Comparison of ENCODE assay signal across 2 cellular contexts in the genomic region with DNA sequence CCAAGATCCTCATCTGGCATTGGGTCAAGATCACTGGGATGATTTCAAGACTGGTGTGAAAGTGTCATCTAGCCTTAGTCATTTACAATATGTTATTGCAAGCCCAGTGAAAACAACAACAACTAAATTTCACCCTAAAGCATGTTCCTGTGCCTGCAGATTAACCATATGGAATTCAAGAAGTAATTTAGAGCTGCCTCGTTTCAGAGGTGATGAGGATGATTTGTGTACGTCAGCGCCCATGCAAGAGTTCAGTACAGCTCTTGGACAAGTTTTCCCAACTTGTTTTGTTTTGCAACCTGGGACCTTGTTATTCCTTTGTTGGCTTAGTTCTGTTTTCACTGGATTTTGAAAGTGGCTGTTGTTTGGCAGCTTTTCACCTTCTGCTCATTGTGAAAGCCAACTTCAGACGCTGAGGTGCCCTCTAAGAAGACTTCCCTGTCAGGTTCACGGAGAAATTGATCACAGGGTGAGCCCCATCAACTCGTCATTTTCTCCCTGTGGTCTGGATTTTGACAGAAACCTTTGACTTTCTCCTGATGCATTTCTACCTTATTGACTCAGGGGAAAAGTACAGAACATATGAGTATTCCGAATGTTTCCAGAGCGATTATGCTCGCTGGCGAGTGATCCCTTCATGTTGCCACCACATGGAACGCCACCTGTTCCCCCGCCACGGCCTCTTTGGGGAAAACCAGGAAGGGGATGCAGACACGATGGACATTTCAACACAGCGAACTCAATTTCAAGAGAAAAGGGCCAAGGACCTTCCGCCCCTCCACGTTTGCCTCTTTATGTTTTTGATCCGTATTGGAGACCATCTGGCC.
A peak's percentile ranks its signal among the peaks of the same experiment; 100 is the strongest.
TF ChIP-seq lines count a peak whose summit lies in the region.

No MANE protein-coding gene starts in this region.

TF ChIP-seq in A549, 52 proteins besides CTCF, POLR2A, EP300 and RAD21 (continued from another document):
- TF ChIP-seq, protein P1, sequence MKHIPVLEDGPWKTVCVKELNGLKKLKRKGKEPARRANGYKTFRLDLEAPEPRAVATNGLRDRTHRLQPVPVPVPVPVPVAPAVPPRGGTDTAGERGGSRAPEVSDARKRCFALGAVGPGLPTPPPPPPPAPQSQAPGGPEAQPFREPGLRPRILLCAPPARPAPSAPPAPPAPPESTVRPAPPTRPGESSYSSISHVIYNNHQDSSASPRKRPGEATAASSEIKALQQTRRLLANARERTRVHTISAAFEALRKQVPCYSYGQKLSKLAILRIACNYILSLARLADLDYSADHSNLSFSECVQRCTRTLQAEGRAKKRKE (CRISPR knock-in tag; IDR thresholded peaks at IDR 0.05; ENCODE audit: low read depth) = peak; percentile 43; the same call in 1 of the 2 replicates

TF ChIP-seq in HCT116, 20 proteins besides CTCF, POLR2A, EP300 and RAD21 (continued from another document):
- TF ChIP-seq, protein P2, sequence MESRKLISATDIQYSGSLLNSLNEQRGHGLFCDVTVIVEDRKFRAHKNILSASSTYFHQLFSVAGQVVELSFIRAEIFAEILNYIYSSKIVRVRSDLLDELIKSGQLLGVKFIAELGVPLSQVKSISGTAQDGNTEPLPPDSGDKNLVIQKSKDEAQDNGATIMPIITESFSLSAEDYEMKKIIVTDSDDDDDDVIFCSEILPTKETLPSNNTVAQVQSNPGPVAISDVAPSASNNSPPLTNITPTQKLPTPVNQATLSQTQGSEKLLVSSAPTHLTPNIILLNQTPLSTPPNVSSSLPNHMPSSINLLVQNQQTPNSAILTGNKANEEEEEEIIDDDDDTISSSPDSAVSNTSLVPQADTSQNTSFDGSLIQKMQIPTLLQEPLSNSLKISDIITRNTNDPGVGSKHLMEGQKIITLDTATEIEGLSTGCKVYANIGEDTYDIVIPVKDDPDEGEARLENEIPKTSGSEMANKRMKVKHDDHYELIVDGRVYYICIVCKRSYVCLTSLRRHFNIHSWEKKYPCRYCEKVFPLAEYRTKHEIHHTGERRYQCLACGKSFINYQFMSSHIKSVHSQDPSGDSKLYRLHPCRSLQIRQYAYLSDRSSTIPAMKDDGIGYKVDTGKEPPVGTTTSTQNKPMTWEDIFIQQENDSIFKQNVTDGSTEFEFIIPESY (IDR thresholded peaks at IDR 0.05; ENCODE audit: extremely low read depth, insufficient replicate concordance, low read length) = no peak
- no peak for TF ChIP-seq ZNF274 (IDR thresholded peaks at IDR 0.05; ENCODE audit: low read depth, low read length)
